In the genomic region with DNA sequence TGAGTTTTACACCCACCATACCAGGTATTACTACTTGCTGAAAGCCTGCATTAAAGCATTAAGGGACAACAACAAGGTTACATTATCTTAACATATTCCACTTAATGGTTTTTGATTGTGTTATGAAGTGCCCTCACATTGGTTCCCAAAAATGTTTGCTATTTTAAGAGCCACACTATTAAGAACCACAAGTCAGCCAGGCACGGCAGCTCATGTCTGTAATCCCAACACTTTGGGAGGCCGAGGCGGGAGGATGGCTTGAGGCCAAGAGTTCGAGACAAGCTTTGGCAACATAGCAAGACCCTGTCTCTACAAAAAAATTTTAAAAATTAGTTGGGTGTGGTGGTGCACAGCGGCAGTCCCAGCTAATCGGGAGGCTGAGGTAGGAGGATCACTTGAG, we compare ENCODE assay signal across 22 cellular contexts. TPM values are rescaled to one million over a fixed set of nuclear protein-coding genes. Genes with fewer than 3 reads are reported as not detected.
DNase-seq lines count a peak whose midpoint lies in the region; ATAC-seq and TF ChIP-seq lines count a peak whose summit lies in the region.
"Had no signal": no experiment of that assay in that cellular context is flagged by ENCODE, and none has a peak within 500 bp of the region (broad histone marks: within the 10 kb centered on the region; RNA-seq: fewer than 3 reads in every experiment).

No MANE protein-coding gene starts in this region.

- no peaks in the 10 kb centered on the region for H3K27me3 Mint-ChIP-seq in activated CD8-positive, alpha-beta memory T cell treated with anti-CD3 and anti-CD28 coated beads, Interleukin-2, amount 10 ng/mL, durations not matched to agents 7 days and 5 days
- no peaks in the 10 kb centered on the region for H3K27me3 Mint-ChIP-seq in IgD-negative memory B cell
- no peaks in the 10 kb centered on the region for H3K27me3 Mint-ChIP-seq in activated naive CD8-positive, alpha-beta T cell treated with anti-CD3 and anti-CD28 coated beads for 36 hours
- no peaks in the 10 kb centered on the region for H3K27me3 Mint-ChIP-seq in natural killer cell treated with Interleukin-12 subunit alpha and Interleukin-12 subunit beta and Interleukin-15 and Interleukin-18, amount 100 ng/mL, for 72 hours

- in situ Hi-C loops in GM13977 (cut with MboI; ENCODE audit: low pct_unique_long_range_greater_than_20kb, low sequenced_read_pairs, unreplicated experiment), result no loop called here

- peak overlapping the region; percentile 94 for H3K27ac Mint-ChIP-seq in activated CD8-positive, alpha-beta memory T cell treated with anti-CD3 and anti-CD28 coated beads, Interleukin-2, amount 10 ng/mL, durations not matched to agents 7 days and 5 days
- peak overlapping the region in 2 of 3 donors; percentile 26 to 69 for H3K27ac Mint-ChIP-seq in IgD-negative memory B cell
- H3K27ac Mint-ChIP-seq in activated naive CD8-positive, alpha-beta T cell treated with anti-CD3 and anti-CD28 coated beads for 36 hours, result peak overlapping the region; percentile 34
- H3K27ac Mint-ChIP-seq in natural killer cell treated with Interleukin-12 subunit alpha and Interleukin-12 subunit beta and Interleukin-15 and Interleukin-18, amount 100 ng/mL, for 72 hours, result peak overlapping the region; percentile 80 to 90
- H3K27ac Mint-ChIP-seq: activated T-cell treated with anti-CD3 and anti-CD28 coated beads, Interleukin-2, amount 50 U/mL, for 72 hours; nephron had no signal

- ATAC-seq in activated CD8-positive, alpha-beta memory T cell treated with anti-CD3 and anti-CD28 coated beads, Interleukin-2, amount 10 ng/mL, durations not matched to agents 7 days and 5 days, result no peak
- no peak for ATAC-seq in natural killer cell treated with Interleukin-12 subunit alpha and Interleukin-12 subunit beta and Interleukin-15 and Interleukin-18, amount 100 ng/mL, for 72 hours
- ATAC-seq in GM21526 (IDR thresholded peaks at IDR 0.05; ENCODE audit: low FRiP score, unreplicated experiment), result no peak
- ATAC-seq: activated T-cell treated with anti-CD3 and anti-CD28 coated beads, Interleukin-2, amount 50 U/mL, for 72 hours; stimulated activated naive CD8-positive, alpha-beta T cell treated with anti-CD3 and anti-CD28 coated beads, Interleukin-15, Interleukin-2, amounts not matched to agents 100 U/mL and 50 U/mL, for 24 hours had no signal

- no peak overlapping the region for H3K4me3 Mint-ChIP-seq in activated CD8-positive, alpha-beta memory T cell treated with anti-CD3 and anti-CD28 coated beads, Interleukin-2, amount 10 ng/mL, durations not matched to agents 7 days and 5 days
- H3K4me3 Mint-ChIP-seq in IgD-negative memory B cell, result no peak overlapping the region
- H3K4me3 Mint-ChIP-seq in activated naive CD8-positive, alpha-beta T cell treated with anti-CD3 and anti-CD28 coated beads for 36 hours, result no peak overlapping the region
- H3K4me3 Mint-ChIP-seq in natural killer cell treated with Interleukin-12 subunit alpha and Interleukin-12 subunit beta and Interleukin-15 and Interleukin-18, amount 100 ng/mL, for 72 hours, result peak overlapping the region; percentile 87
- H3K4me3 Mint-ChIP-seq: nephron had no signal

- peaks cover 76% of the 10 kb centered on the region for H3K4me1 Mint-ChIP-seq in activated CD8-positive, alpha-beta memory T cell treated with anti-CD3 and anti-CD28 coated beads, Interleukin-2, amount 10 ng/mL, durations not matched to agents 7 days and 5 days
- peaks cover 19 to 22% (median 21%) of the 10 kb centered on the region in 3 donors for H3K4me1 Mint-ChIP-seq in IgD-negative memory B cell
- H3K4me1 Mint-ChIP-seq in activated naive CD8-positive, alpha-beta T cell treated with anti-CD3 and anti-CD28 coated beads for 36 hours, result peaks cover 55% of the 10 kb centered on the region
- peaks cover 58 to 71% of the 10 kb centered on the region in 2 donors for H3K4me1 Mint-ChIP-seq in natural killer cell treated with Interleukin-12 subunit alpha and Interleukin-12 subunit beta and Interleukin-15 and Interleukin-18, amount 100 ng/mL, for 72 hours (ENCODE audit: low read depth in 2 of 2)

- TF ChIP-seq CTCF in GM13977 (IDR thresholded peaks at IDR 0.05; ENCODE audit: extremely low read depth, insufficient read depth, missing control alignments), result no peak

- H3K36me3 Mint-ChIP-seq in activated CD8-positive, alpha-beta memory T cell treated with anti-CD3 and anti-CD28 coated beads, Interleukin-2, amount 10 ng/mL, durations not matched to agents 7 days and 5 days, result peaks cover 36% of the 10 kb centered on the region
- H3K36me3 Mint-ChIP-seq in IgD-negative memory B cell, result peaks cover 5% of the 10 kb centered on the region
- peaks cover 44% of the 10 kb centered on the region for H3K36me3 Mint-ChIP-seq in activated naive CD8-positive, alpha-beta T cell treated with anti-CD3 and anti-CD28 coated beads for 36 hours
- peaks cover 12% of the 10 kb centered on the region for H3K36me3 Mint-ChIP-seq in natural killer cell treated with Interleukin-12 subunit alpha and Interleukin-12 subunit beta and Interleukin-15 and Interleukin-18, amount 100 ng/mL, for 72 hours

- no peak for DNase-seq in activated CD8-positive, alpha-beta memory T cell treated with anti-CD3 and anti-CD28 coated beads, Interleukin-2, amount 10 ng/mL, durations not matched to agents 7 days and 5 days
- no peak for DNase-seq in activated CD8-positive, alpha-beta memory T cell treated with anti-CD3 and anti-CD28 coated beads for 24 hours
- no peak for DNase-seq in activated naive CD8-positive, alpha-beta T cell treated with anti-CD3 and anti-CD28 coated beads for 36 hours
- no peak for DNase-seq in natural killer cell treated with Interleukin-12 subunit alpha and Interleukin-12 subunit beta and Interleukin-15 and Interleukin-18, amount 100 ng/mL, for 72 hours (ENCODE audit: low spot score)
- no peak for DNase-seq in GM03348 (ENCODE audit: low spot score)
- DNase-seq in GM13977 (ENCODE audit: low spot score), result no peak
- DNase-seq: ACHN; activated T-cell treated with anti-CD3 and anti-CD28 coated beads, Interleukin-2, amount 50 U/mL, for 72 hours; erythroblast; foreskin fibroblast; HCEC 1CT; Kasumi-1; NCI-H1694 treated with DMSO at 0.1 percent for 48 hours; NCI-H748 treated with DMSO at 0.1 percent for 48 hours; ovary; stimulated activated CD4-positive, alpha-beta T cell treated with anti-CD3 and anti-CD28 coated beads, Interleukin-12 subunit alpha, Interleukin-12 subunit beta, amount 100 ng/mL, for 4 hours; stimulated activated CD4-positive, alpha-beta T cell treated with anti-CD3 and anti-CD28 coated beads, Interleukin-4, amount 100 ng/mL, for 4 hours; stimulated activated naive CD8-positive, alpha-beta T cell treated with anti-CD3 and anti-CD28 coated beads, Interleukin-15, Interleukin-2, amounts not matched to agents 100 U/mL and 50 U/mL, for 24 hours; thyroid gland had no signal

- H3K9me3 Mint-ChIP-seq in activated CD8-positive, alpha-beta memory T cell treated with anti-CD3 and anti-CD28 coated beads, Interleukin-2, amount 10 ng/mL, durations not matched to agents 7 days and 5 days (ENCODE audit: low read depth), result no peaks in the 10 kb centered on the region
- no peaks in the 10 kb centered on the region for H3K9me3 Mint-ChIP-seq in IgD-negative memory B cell
- no peaks in the 10 kb centered on the region for H3K9me3 Mint-ChIP-seq in activated naive CD8-positive, alpha-beta T cell treated with anti-CD3 and anti-CD28 coated beads for 36 hours
- H3K9me3 Mint-ChIP-seq in natural killer cell treated with Interleukin-12 subunit alpha and Interleukin-12 subunit beta and Interleukin-15 and Interleukin-18, amount 100 ng/mL, for 72 hours, result no peaks in the 10 kb centered on the region
- H3K9me3 Mint-ChIP-seq: activated T-cell treated with anti-CD3 and anti-CD28 coated beads, Interleukin-2, amount 50 U/mL, for 72 hours; nephron had no signal

- CTCF ChIA-PET in activated CD8-positive, alpha-beta memory T cell treated with anti-CD3 and anti-CD28 coated beads, Interleukin-2, amount 10 ng/mL, durations not matched to agents 7 days and 5 days (lab: Charles Lee), result interaction anchor here (3.4 to 5.4 kb wide), 3 partner anchors 20 to 221 kb away, joined by 23 to 45 read pairs (median 29); a partner anchor contains a TSS

RNA-seq across cellular contexts. Expression of a gene that starts 28.2 kb away (rescaled TPM):
- 100 to 1,000 TPM in 1 of 2 experiments, 10 to 100 TPM in 1; 84.6 to 117 TPM for total RNA-seq in activated CD8-positive, alpha-beta memory T cell treated with anti-CD3 and anti-CD28 coated beads, Interleukin-2, amount 10 ng/mL, durations not matched to agents 7 days and 5 days
- 5.0 TPM for polyA plus RNA-seq in IgD-negative memory B cell
- total RNA-seq in activated naive CD8-positive, alpha-beta T cell treated with anti-CD3 and anti-CD28 coated beads for 36 hours, result 10 to 100 TPM; 27.8 to 32.8 TPM
- 100 to 1,000 TPM in 1 of 2 donors, 10 to 100 TPM in 1; 56.4 to 103 TPM for total RNA-seq in natural killer cell treated with Interleukin-12 subunit alpha and Interleukin-12 subunit beta and Interleukin-15 and Interleukin-18, amount 100 ng/mL, for 72 hours

Comparison
In these comparisons a context has a peak if more than half of its experiments do, and no peak if none do; other contexts are left out.
1. H3K27ac Mint-ChIP-seq: peak in every context shown above with its lines; median percentile 94 in activated CD8-positive, alpha-beta memory T cell treated with anti-CD3 and anti-CD28 coated beads, Interleukin-2, amount 10 ng/mL, durations not matched to agents 7 days and 5 days; 85 in natural killer cell treated with Interleukin-12 subunit alpha and Interleukin-12 subunit beta and Interleukin-15 and Interleukin-18, amount 100 ng/mL, for 72 hours; 48 in IgD-negative memory B cell; 34 in activated naive CD8-positive, alpha-beta T cell treated with anti-CD3 and anti-CD28 coated beads for 36 hours.